In genomic region chr17:45302649-45303173, GRCh38 we compare ENCODE assay signal across 8 cellular contexts. TPM values are rescaled to one million over a fixed set of nuclear protein-coding genes. Genes with fewer than 3 reads are reported as not detected.
A peak's percentile ranks its signal among the peaks of the same experiment; 100 is the strongest.
DNase-seq lines count a peak whose midpoint lies in the region; TF ChIP-seq lines count a peak whose summit lies in the region.

No MANE protein-coding gene starts in this region.

- H3K27ac Mint-ChIP-seq in HFFc6 = peak overlapping the region; percentile 92

- peak overlapping the region; percentile 74 for H3K4me3 Mint-ChIP-seq in HFFc6

- POLR2A ChIA-PET in RWPE1 (lab: Yijun Ruan, JAX; ENCODE audit: low non-redundant PET) = no interaction called here

- H3K4me1 Mint-ChIP-seq in HFFc6 (ENCODE audit: low read depth) = peaks cover 75% of the 10 kb centered on the region

- no peaks in the 10 kb centered on the region for H3K9me3 Mint-ChIP-seq in HFFc6

- H3K27ac ChIP-seq in RWPE1 = peak overlapping the region; percentile 65

- DNase-seq in GM13977 (ENCODE audit: low spot score) (peak; percentile 45), HFFc6 (peak; percentile 71), RWPE1 (ENCODE audit: low spot score) (no peak), fibroblast of villous mesenchyme (ENCODE audit: low read depth) (peak; percentile 95), NCI-H1436 treated with DMSO at 0.1 percent for 48 hours (lab: John Stamatoyannopoulos, UW) (no peak), SKM-1 treated with dmso at 0.1 percent for 144 hours (lab: John Stamatoyannopoulos, UW; ENCODE audit: unreplicated experiment) (no peak), NCI-H524 treated with DMSO at 0.1 percent for 48 hours (lab: John Stamatoyannopoulos, UW) (no peak)
- peak; percentile 29 for DNase-seq in stimulated activated CD4-positive, alpha-beta T cell treated with anti-CD3 and anti-CD28 coated beads, Interleukin-4, amount 100 ng/mL, for 1 hour

- H3K36me3 Mint-ChIP-seq in HFFc6 (ENCODE audit: low read depth) = peaks cover 20% of the 10 kb centered on the region; the same call in 1 of the 2 replicates

- H3K27me3 Mint-ChIP-seq in HFFc6 (ENCODE audit: insufficient read depth) = no peaks in the 10 kb centered on the region

- TF ChIP-seq CTCF in GM13977 (IDR thresholded peaks at IDR 0.05; ENCODE audit: extremely low read depth, insufficient read depth, missing control alignments) (no peak), HFFc6 (IDR thresholded peaks at IDR 0.05) (no peak), RWPE1 (conservative IDR thresholded peaks at IDR 0.05; ENCODE audit: low read depth) (no peak), fibroblast of villous mesenchyme (IDR thresholded peaks at IDR 0.05; ENCODE audit: insufficient read depth, low read depth, low read length) (no peak)

- in situ Hi-C loops in GM13977 (cut with MboI; ENCODE audit: low pct_unique_long_range_greater_than_20kb, low sequenced_read_pairs, unreplicated experiment) = no loop called here

- CTCF ChIA-PET in RWPE1 (lab: Yijun Ruan, JAX) = no interaction called here

- H3K4me3 ChIP-seq in fibroblast of villous mesenchyme (ENCODE audit: low read depth, low read length) = peak overlapping the region; percentile 13

RNA-seq across cellular contexts. Expression of gene MAP3K14, which starts 14.1 kb away (rescaled TPM):
- 1 to 10 TPM; 5.6 to 8.8 (median 6.6) TPM for total RNA-seq in HFFc6 (2021; fragmentation: NEBNext Ultra II Directional; extraction: Animal tissue kit (Norgen Biotek cat#: 25700))
- 1.6 and 1.7 TPM in 2 replicates for total RNA-seq in fibroblast of villous mesenchyme

RNA-seq across cellular contexts. Expression of gene SPATA32, which starts 40.8 kb away (rescaled TPM):
- total RNA-seq in HFFc6 (2021; fragmentation: NEBNext Ultra II Directional; extraction: Animal tissue kit (Norgen Biotek cat#: 25700)) = under 1 TPM in 1 of 6 experiments, not detected in 5; 0.11 TPM
- total RNA-seq in fibroblast of villous mesenchyme = under 0.01 TPM in 1 of 2 replicates, not detected in the other

Comparison
In these comparisons a context has a peak if more than half of its experiments do, and no peak if none do; other contexts are left out.
1. DNase-seq: peak in GM13977 (single experiment), HFFc6 (single experiment), fibroblast of villous mesenchyme (single experiment) and stimulated activated CD4-positive, alpha-beta T cell treated with anti-CD3 and anti-CD28 coated beads, Interleukin-4, amount 100 ng/mL, for 1 hour (single experiment); none in RWPE1 (single experiment), NCI-H1436 treated with DMSO at 0.1 percent for 48 hours (single experiment), SKM-1 treated with dmso at 0.1 percent for 144 hours (single experiment) and NCI-H524 treated with DMSO at 0.1 percent for 48 hours (single experiment).